ENCODE assay signal across 27 cellular contexts in genomic region chr15:42784705-42785104, GRCh38.
"Had no signal": no experiment of that assay in that cellular context is flagged by ENCODE, and none has a peak within 500 bp of the region (broad histone marks: within the 10 kb centered on the region; RNA-seq: fewer than 3 reads in every experiment).

No MANE protein-coding gene starts in this region.

- H3K27ac Mint-ChIP-seq: activated CD4-positive, alpha-beta memory T cell treated with anti-CD3 and anti-CD28 coated beads, Interleukin-2, amount 10 ng/mL, durations not matched to agents 7 days and 5 days; activated CD4-positive, alpha-beta T cell treated with anti-CD3 and anti-CD28 coated beads for 36 hours; activated naive CD4-positive, alpha-beta T cell treated with anti-CD3 and anti-CD28 coated beads for 36 hours; activated naive CD8-positive, alpha-beta T cell; activated T-helper 17 cell treated with anti-CD3 and anti-CD28 coated beads, Interleukin-2, amount 50 U/mL, for 72 hours; T-cell had no signal

- H3K4me3 ChIP-seq: K562, Peyer's patch had no signal

- H3K27me3 Mint-ChIP-seq: activated CD4-positive, alpha-beta memory T cell treated with anti-CD3 and anti-CD28 coated beads, Interleukin-2, amount 10 ng/mL, durations not matched to agents 7 days and 5 days; activated CD4-positive, alpha-beta T cell treated with anti-CD3 and anti-CD28 coated beads for 36 hours; activated naive CD8-positive, alpha-beta T cell; activated T-helper 17 cell treated with anti-CD3 and anti-CD28 coated beads, Interleukin-2, amount 50 U/mL, for 72 hours; T-cell had no signal

- H3K4me1 Mint-ChIP-seq: activated CD4-positive, alpha-beta memory T cell treated with anti-CD3 and anti-CD28 coated beads, Interleukin-2, amount 10 ng/mL, durations not matched to agents 7 days and 5 days; activated CD4-positive, alpha-beta T cell treated with anti-CD3 and anti-CD28 coated beads for 36 hours; activated T-helper 17 cell treated with anti-CD3 and anti-CD28 coated beads, Interleukin-2, amount 50 U/mL, for 72 hours; T-cell had no signal

- H3K27me3 ChIP-seq: Peyer's patch had no signal

- H3K4me3 Mint-ChIP-seq: activated CD4-positive, alpha-beta memory T cell treated with anti-CD3 and anti-CD28 coated beads, Interleukin-2, amount 10 ng/mL, durations not matched to agents 7 days and 5 days; activated CD4-positive, alpha-beta T cell treated with anti-CD3 and anti-CD28 coated beads for 36 hours; activated naive CD4-positive, alpha-beta T cell treated with anti-CD3 and anti-CD28 coated beads for 36 hours; activated naive CD8-positive, alpha-beta T cell; activated T-helper 17 cell treated with anti-CD3 and anti-CD28 coated beads, Interleukin-2, amount 50 U/mL, for 72 hours; T-cell had no signal

- DNase-seq: activated CD4-positive, alpha-beta memory T cell treated with anti-CD3 and anti-CD28 coated beads, Interleukin-2, amount 10 ng/mL, durations not matched to agents 7 days and 5 days; activated CD4-positive, alpha-beta T cell treated with anti-CD3 and anti-CD28 coated beads for 36 hours; activated CD4-positive, alpha-beta T cell treated with anti-CD3 and anti-CD28 coated beads, Interleukin-2, amount 50 U/mL, for 1 hour; activated CD4-positive, CD25-positive, alpha-beta regulatory T cell; activated gamma-delta T cell; activated naive CD4-positive, alpha-beta T cell treated with anti-CD3 and anti-CD28 coated beads for 36 hours; activated T-cell treated with anti-CD3 and anti-CD28 coated beads for 4 hours; activated T-cell treated with anti-CD3 and anti-CD28 coated beads, Interleukin-2, amount 50 U/mL, for 48 hours; amygdala; cerebellar nuclear complex; Karpas-422; MM.1S; NCI-H1105 treated with DMSO at 0.1 percent for 48 hours; NCI-H1436 treated with DMSO at 0.1 percent for 48 hours; NCI-H187; NCI-H2081; NCI-H345; NCI-H510A; NCI-H526 treated with DMSO at 0.1 percent for 48 hours; Peyer's patch; SHP77; T-cell; T-helper 2 cell; T1000 had no signal

- H3K9me3 Mint-ChIP-seq: activated CD4-positive, alpha-beta memory T cell treated with anti-CD3 and anti-CD28 coated beads, Interleukin-2, amount 10 ng/mL, durations not matched to agents 7 days and 5 days; activated naive CD4-positive, alpha-beta T cell treated with anti-CD3 and anti-CD28 coated beads for 36 hours; activated T-helper 17 cell treated with anti-CD3 and anti-CD28 coated beads, Interleukin-2, amount 50 U/mL, for 72 hours; T-cell had no signal

- H3K4me1 ChIP-seq: Peyer's patch had no signal

- H3K27ac ChIP-seq: Peyer's patch had no signal

- ATAC-seq: activated CD4-positive, alpha-beta T cell treated with anti-CD3 and anti-CD28 coated beads for 36 hours; activated T-helper 17 cell treated with anti-CD3 and anti-CD28 coated beads, Interleukin-2, amount 50 U/mL, for 72 hours; K562; T-cell had no signal

- H3K9me3 ChIP-seq: Peyer's patch had no signal
